Comparison of ENCODE assay signal across 1 cellular context in the genomic region with DNA sequence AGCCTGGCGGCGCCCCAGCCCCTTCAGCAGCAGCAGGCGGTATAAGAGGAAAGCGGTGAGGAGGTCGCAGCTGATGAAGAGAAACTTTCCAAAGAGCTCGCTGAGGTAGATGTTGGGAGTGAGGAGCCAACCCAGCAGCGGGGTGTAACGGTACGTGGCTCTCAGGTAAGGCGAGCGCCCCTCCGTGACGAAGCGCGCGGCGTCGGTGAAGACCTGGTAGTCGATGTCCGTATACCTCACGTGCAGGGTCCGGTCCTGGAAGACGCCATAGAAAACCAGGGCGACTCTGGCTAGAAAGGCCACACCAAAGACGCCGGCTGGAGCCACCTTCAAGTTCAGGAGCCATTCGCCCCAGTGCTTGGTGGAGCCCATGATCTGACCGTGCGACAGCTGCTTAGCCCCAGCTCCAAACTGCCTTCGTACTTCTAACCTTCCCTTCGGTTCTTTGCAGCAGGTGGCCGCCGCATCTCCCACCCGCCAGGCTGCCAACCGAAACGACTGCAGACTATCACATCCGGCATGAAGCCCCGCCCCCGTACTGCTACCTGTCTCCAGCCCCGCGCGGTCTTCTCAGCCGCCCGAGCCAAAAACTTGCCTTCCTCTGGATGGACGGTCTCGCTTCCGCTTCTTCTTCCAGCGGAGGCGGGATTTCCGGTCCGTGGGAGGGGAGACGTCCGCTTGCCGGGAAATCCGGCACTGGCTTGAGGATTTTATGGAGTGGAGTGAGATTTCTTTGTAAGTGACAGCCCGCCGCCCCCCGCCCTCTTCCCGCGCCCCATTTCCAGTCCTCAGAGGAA.
A peak's percentile ranks its signal among the peaks of the same experiment; 100 is the strongest.
TF ChIP-seq lines count a peak whose summit lies in the region.

Gene PIGM (minus strand): TSS at position 623 of the 797 bp plus-strand sequence. CDS start 251 bp downstream, at position 372.

TF ChIP-seq in K562, 482 proteins besides CTCF, POLR2A, EP300 and RAD21 (continued from another document and continues in another):
- no peak for TF ChIP-seq ARID3B (CRISPR knock-in tag; IDR thresholded peaks at IDR 0.05; ENCODE audit: borderline replicate concordance)
- peak; percentile 18 to 30; a peak in 2 of 4 replicates for TF ChIP-seq NRF1 (conservative IDR thresholded peaks at IDR 0.05 in 1 of 2, IDR thresholded peaks at IDR 0.05 in 1 of 2)
- TF ChIP-seq ZNF551 (CRISPR knock-in tag; IDR thresholded peaks at IDR 0.05) = no peak
- TF ChIP-seq KLF13 (tag; IDR thresholded peaks at IDR 0.05; ENCODE audit: borderline replicate concordance, low read depth) = no peak
- no peak for TF ChIP-seq SAFB2 (IDR thresholded peaks at IDR 0.05; ENCODE audit: borderline replicate concordance, low read depth, low read length, severe bottlenecking)
- TF ChIP-seq CHD7 (IDR thresholded peaks at IDR 0.05; ENCODE audit: low read depth, low read length) = no peak
- TF ChIP-seq, protein P1, sequence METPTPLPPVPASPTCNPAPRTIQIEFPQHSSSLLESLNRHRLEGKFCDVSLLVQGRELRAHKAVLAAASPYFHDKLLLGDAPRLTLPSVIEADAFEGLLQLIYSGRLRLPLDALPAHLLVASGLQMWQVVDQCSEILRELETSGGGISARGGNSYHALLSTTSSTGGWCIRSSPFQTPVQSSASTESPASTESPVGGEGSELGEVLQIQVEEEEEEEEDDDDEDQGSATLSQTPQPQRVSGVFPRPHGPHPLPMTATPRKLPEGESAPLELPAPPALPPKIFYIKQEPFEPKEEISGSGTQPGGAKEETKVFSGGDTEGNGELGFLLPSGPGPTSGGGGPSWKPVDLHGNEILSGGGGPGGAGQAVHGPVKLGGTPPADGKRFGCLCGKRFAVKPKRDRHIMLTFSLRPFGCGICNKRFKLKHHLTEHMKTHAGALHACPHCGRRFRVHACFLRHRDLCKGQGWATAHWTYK (CRISPR knock-in tag; IDR thresholded peaks at IDR 0.05) = 0 out of 2 replicates have a peak, but pooled peaks have one; percentile 33
- peak; percentile 15 for TF ChIP-seq HMGN3 (IDR thresholded peaks at IDR 0.05; ENCODE audit: borderline replicate concordance, extremely low read depth, insufficient read length, low read depth, low read length)
- peak; percentile 89 for TF ChIP-seq EGR1 (conservative IDR thresholded peaks at IDR 0.05)
- no peak for TF ChIP-seq ZNF174 (CRISPR knock-in tag; IDR thresholded peaks at IDR 0.05)
- TF ChIP-seq PHB (CRISPR knock-in tag; IDR thresholded peaks at IDR 0.05) = 0 out of 2 replicates have a peak, but pooled peaks have one; percentile 42
- TF ChIP-seq ESRRA (IDR thresholded peaks at IDR 0.05; ENCODE audit: borderline replicate concordance, low read depth) = 0 out of 2 replicates have a peak, but pooled peaks have one; percentile 33
- no peak for TF ChIP-seq POLR2H (tag; IDR thresholded peaks at IDR 0.05; ENCODE audit: low read depth)
- TF ChIP-seq ZNF274 (IDR thresholded peaks at IDR 0.05; ENCODE audit: borderline replicate concordance, low read depth, low read length) = no peak
- TF ChIP-seq, protein P2, sequence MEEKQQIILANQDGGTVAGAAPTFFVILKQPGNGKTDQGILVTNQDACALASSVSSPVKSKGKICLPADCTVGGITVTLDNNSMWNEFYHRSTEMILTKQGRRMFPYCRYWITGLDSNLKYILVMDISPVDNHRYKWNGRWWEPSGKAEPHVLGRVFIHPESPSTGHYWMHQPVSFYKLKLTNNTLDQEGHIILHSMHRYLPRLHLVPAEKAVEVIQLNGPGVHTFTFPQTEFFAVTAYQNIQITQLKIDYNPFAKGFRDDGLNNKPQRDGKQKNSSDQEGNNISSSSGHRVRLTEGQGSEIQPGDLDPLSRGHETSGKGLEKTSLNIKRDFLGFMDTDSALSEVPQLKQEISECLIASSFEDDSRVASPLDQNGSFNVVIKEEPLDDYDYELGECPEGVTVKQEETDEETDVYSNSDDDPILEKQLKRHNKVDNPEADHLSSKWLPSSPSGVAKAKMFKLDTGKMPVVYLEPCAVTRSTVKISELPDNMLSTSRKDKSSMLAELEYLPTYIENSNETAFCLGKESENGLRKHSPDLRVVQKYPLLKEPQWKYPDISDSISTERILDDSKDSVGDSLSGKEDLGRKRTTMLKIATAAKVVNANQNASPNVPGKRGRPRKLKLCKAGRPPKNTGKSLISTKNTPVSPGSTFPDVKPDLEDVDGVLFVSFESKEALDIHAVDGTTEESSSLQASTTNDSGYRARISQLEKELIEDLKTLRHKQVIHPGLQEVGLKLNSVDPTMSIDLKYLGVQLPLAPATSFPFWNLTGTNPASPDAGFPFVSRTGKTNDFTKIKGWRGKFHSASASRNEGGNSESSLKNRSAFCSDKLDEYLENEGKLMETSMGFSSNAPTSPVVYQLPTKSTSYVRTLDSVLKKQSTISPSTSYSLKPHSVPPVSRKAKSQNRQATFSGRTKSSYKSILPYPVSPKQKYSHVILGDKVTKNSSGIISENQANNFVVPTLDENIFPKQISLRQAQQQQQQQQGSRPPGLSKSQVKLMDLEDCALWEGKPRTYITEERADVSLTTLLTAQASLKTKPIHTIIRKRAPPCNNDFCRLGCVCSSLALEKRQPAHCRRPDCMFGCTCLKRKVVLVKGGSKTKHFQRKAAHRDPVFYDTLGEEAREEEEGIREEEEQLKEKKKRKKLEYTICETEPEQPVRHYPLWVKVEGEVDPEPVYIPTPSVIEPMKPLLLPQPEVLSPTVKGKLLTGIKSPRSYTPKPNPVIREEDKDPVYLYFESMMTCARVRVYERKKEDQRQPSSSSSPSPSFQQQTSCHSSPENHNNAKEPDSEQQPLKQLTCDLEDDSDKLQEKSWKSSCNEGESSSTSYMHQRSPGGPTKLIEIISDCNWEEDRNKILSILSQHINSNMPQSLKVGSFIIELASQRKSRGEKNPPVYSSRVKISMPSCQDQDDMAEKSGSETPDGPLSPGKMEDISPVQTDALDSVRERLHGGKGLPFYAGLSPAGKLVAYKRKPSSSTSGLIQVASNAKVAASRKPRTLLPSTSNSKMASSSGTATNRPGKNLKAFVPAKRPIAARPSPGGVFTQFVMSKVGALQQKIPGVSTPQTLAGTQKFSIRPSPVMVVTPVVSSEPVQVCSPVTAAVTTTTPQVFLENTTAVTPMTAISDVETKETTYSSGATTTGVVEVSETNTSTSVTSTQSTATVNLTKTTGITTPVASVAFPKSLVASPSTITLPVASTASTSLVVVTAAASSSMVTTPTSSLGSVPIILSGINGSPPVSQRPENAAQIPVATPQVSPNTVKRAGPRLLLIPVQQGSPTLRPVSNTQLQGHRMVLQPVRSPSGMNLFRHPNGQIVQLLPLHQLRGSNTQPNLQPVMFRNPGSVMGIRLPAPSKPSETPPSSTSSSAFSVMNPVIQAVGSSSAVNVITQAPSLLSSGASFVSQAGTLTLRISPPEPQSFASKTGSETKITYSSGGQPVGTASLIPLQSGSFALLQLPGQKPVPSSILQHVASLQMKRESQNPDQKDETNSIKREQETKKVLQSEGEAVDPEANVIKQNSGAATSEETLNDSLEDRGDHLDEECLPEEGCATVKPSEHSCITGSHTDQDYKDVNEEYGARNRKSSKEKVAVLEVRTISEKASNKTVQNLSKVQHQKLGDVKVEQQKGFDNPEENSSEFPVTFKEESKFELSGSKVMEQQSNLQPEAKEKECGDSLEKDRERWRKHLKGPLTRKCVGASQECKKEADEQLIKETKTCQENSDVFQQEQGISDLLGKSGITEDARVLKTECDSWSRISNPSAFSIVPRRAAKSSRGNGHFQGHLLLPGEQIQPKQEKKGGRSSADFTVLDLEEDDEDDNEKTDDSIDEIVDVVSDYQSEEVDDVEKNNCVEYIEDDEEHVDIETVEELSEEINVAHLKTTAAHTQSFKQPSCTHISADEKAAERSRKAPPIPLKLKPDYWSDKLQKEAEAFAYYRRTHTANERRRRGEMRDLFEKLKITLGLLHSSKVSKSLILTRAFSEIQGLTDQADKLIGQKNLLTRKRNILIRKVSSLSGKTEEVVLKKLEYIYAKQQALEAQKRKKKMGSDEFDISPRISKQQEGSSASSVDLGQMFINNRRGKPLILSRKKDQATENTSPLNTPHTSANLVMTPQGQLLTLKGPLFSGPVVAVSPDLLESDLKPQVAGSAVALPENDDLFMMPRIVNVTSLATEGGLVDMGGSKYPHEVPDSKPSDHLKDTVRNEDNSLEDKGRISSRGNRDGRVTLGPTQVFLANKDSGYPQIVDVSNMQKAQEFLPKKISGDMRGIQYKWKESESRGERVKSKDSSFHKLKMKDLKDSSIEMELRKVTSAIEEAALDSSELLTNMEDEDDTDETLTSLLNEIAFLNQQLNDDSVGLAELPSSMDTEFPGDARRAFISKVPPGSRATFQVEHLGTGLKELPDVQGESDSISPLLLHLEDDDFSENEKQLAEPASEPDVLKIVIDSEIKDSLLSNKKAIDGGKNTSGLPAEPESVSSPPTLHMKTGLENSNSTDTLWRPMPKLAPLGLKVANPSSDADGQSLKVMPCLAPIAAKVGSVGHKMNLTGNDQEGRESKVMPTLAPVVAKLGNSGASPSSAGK (IDR thresholded peaks at IDR 0.05) = peak; percentile 86
- TF ChIP-seq ADNP (tag; IDR thresholded peaks at IDR 0.05) = no peak
- no peak; the same call in 1 of the 2 replicates for TF ChIP-seq TEAD4 (IDR thresholded peaks at IDR 0.05; ENCODE audit: low read length)
- TF ChIP-seq TEAD4 (CRISPR knock-in tag; IDR thresholded peaks at IDR 0.05; ENCODE audit: borderline replicate concordance) = no peak
- peak; percentile 35 for TF ChIP-seq C11orf30 (IDR thresholded peaks at IDR 0.05; ENCODE audit: low read depth)
- no peak for TF ChIP-seq TAF7 (tag; IDR thresholded peaks at IDR 0.05)
